11 cellular contexts compared by ENCODE assay signal in the genomic region with DNA sequence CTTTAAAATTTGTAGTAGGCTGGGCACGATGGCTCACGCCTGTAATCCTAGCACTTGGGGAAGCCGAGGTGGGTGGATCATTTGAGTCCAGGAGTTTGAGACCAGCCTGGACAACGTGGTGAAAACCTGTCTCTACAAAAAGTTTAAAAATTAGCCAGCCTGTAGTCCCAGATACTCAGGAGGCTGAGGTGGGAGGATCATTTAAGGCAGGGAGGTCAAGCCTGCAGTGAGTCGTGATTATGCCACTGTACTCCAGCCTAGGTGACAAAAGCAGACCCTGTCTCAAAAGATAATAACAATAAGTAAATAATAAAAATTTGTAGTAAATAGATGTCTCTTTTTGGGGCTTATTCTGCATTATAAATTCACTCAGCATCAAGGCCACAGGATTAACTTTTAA.
DNase-seq lines count a peak whose midpoint lies in the region; ATAC-seq and TF ChIP-seq lines count a peak whose summit lies in the region.
"Had no signal": no experiment of that assay in that cellular context is flagged by ENCODE, and none has a peak within 500 bp of the region (broad histone marks: within the 10 kb centered on the region; RNA-seq: fewer than 3 reads in every experiment).

No MANE protein-coding gene starts in this region.

- H3K4me3 ChIP-seq in heart right ventricle, result peak overlapping the region in 1 of 10 donors; percentile 2
- H3K4me3 ChIP-seq in mammary epithelial cell (replicated peaks in 1 of 3; ENCODE audit: insufficient read depth in 1 of 3, low read depth in 2 of 3, low read length in 3 of 3), result no peak overlapping the region
- no peak overlapping the region for H3K4me3 ChIP-seq in lung
- no peak overlapping the region for H3K4me3 ChIP-seq in upper lobe of right lung

- H4K20me1 ChIP-seq in mammary epithelial cell (ENCODE audit: insufficient read depth, low read length), result no peaks in the 10 kb centered on the region

- H3K27me3 ChIP-seq in heart right ventricle, result no peaks in the 10 kb centered on the region
- no peaks in the 10 kb centered on the region for H3K27me3 ChIP-seq in mammary epithelial cell (ENCODE audit: insufficient read depth, low read length)
- no peaks in the 10 kb centered on the region for H3K27me3 ChIP-seq in lung (ENCODE audit: control insufficient read depth, insufficient read depth)
- no peaks in the 10 kb centered on the region for H3K27me3 ChIP-seq in upper lobe of right lung

- H3K4me2 ChIP-seq in mammary epithelial cell (ENCODE audit: insufficient read depth, low read depth, low read length), result no peak overlapping the region

- H3K79me2 ChIP-seq in mammary epithelial cell (ENCODE audit: insufficient read depth, low read length), result no peaks in the 10 kb centered on the region

- H3K9me3 ChIP-seq in heart right ventricle (peaks cover 0 to 9% (median 0%) of the 10 kb centered on the region in 11 donors), mammary epithelial cell (replicated peaks; ENCODE audit: insufficient read depth, low read length) (no peaks in the 10 kb centered on the region), lung (ENCODE audit: control insufficient read depth in 2 of 2, insufficient read depth in 1 of 2, low read length in 1 of 2) (no peaks in the 10 kb centered on the region), upper lobe of right lung (no peaks in the 10 kb centered on the region)

- CTCF ChIA-PET in mammary epithelial cell (lab: Charles Lee; ENCODE audit: low non-redundant PET), result no interaction called here

- ATAC-seq in heart right ventricle (no peak), left ventricle myocardium superior (no peak), lung (ENCODE audit: insufficient read depth, low FRiP score) (no peak), upper lobe of right lung (no peak), GM21528 (IDR thresholded peaks at IDR 0.05; ENCODE audit: low FRiP score, unreplicated experiment) (no peak), GM18870 (IDR thresholded peaks at IDR 0.05; ENCODE audit: unreplicated experiment) (no peak)

- dilution Hi-C loops in mammary epithelial cell (cut with HindIII; ENCODE audit: low sequenced_read_pairs), result no loop called here

- H3K4me1 ChIP-seq in heart right ventricle (peaks cover 0 to 51% (median 25%) of the 10 kb centered on the region in 9 donors), mammary epithelial cell (ENCODE audit: insufficient read depth, low read length) (peaks cover 21% of the 10 kb centered on the region), lung (ENCODE audit: control insufficient read depth in 2 of 2, insufficient read depth in 2 of 2, low read length in 2 of 2) (peaks cover 3 to 4% of the 10 kb centered on the region in 2 donors), upper lobe of right lung (peaks cover 17% of the 10 kb centered on the region)

- intact Hi-C loops in heart right ventricle (cut with DNase I) (no loop called here), left ventricle myocardium superior (cut with micrococcal nuclease) (no loop called here), mammary epithelial cell (cut with micrococcal nuclease) (loop anchor here (1.0 kb wide), 1 partner anchor 28 kb away; no protein-coding TSS in a partner anchor), upper lobe of right lung (cut with DNase I) (no loop called here)

- peak overlapping the region; percentile 84 for H2AFZ ChIP-seq in mammary epithelial cell (ENCODE audit: low read depth, low read length)

- in situ Hi-C loops in mammary epithelial cell (cut with MboI; ENCODE audit: low sequenced_read_pairs in 2 of 2), result no loop called here

- H3K36me3 ChIP-seq in heart right ventricle, result no peaks in the 10 kb centered on the region
- H3K36me3 ChIP-seq in mammary epithelial cell (ENCODE audit: insufficient read depth, low read length), result no peaks in the 10 kb centered on the region
- no peaks in the 10 kb centered on the region for H3K36me3 ChIP-seq in lung (ENCODE audit: control insufficient read depth in 2 of 2, insufficient read depth in 2 of 2, low read length in 2 of 2)
- H3K36me3 ChIP-seq in upper lobe of right lung, result no peaks in the 10 kb centered on the region

- TF ChIP-seq CTCF in heart right ventricle (IDR thresholded peaks at IDR 0.05) (no peak), mammary epithelial cell (conservative IDR thresholded peaks at IDR 0.05 in 1 of 2, IDR thresholded peaks at IDR 0.05 in 1 of 2; ENCODE audit: extremely low read depth in 1 of 2, insufficient read depth in 1 of 2, low read depth in 1 of 2, low read length in 2 of 2) (no peak), lung (IDR thresholded peaks at IDR 0.05; ENCODE audit: control extremely low read depth, extremely low read depth) (no peak), upper lobe of right lung (IDR thresholded peaks at IDR 0.05) (no peak)

- WGBS in heart right ventricle, 2 donors, result 79 to 82% methylated on average over 5 of the region's 5 CpGs
- WGBS in mammary epithelial cell (ENCODE audit: low coverage, missing lambda C conversion rate), result 42% methylated on average over 5 of the region's 5 CpGs
- 75 to 78% methylated on average over 5 of the region's 5 CpGs for WGBS in lung, 2 donors

- no peak overlapping the region for H3K9ac ChIP-seq in mammary epithelial cell (ENCODE audit: insufficient read depth, low read length)

- BruUV-seq in mammary epithelial cell (replicated peaks; lab: Mats Ljungman, UMichigan), result no TSS peak

- H3K27ac ChIP-seq in heart right ventricle, result peak overlapping the region in 9 of 10 donors; percentile 26 to 88 (median 68)
- H3K27ac ChIP-seq in mammary epithelial cell (ENCODE audit: insufficient read depth, low read depth, low read length), result no peak overlapping the region
- peak overlapping the region; percentile 12 to 66 for H3K27ac ChIP-seq in lung (ENCODE audit: low read depth in 1 of 2, low read length in 1 of 2)
- peak overlapping the region; percentile 58 for H3K27ac ChIP-seq in upper lobe of right lung

- DNase-seq in heart right ventricle (no peak), left ventricle myocardium superior (no peak), mammary epithelial cell (no peak), lung (ENCODE audit: low spot score) (no peak), upper lobe of right lung (no peak), 8988T (no peak)
- DNase-seq: COR-L47, NCI-H1694, NCI-H446 had no signal
